In the genomic region with DNA sequence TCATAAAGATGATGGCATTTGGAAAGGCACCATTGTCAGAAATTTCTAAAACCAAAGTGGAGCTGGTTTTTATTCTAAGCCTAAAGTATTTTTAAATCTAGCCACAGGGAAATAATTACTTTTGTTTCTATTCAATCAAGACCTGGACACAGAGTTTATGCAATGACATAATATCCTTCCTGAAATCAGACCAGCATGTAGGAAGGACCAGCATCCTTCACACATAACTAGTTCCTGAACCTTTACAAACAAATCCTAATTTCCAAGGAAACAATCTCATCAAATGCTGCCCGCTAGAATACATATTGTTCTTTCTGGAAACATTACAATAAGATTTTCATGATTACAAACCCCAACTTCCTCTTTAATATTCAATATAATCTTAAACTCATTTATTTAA, we compare ENCODE assay signal across 8 cellular contexts. TPM values are rescaled to one million over a fixed set of nuclear protein-coding genes. Genes with fewer than 3 reads are reported as not detected.
DNase-seq lines count a peak whose midpoint lies in the region; ATAC-seq and TF ChIP-seq lines count a peak whose summit lies in the region.

No MANE protein-coding gene starts in this region.

- TF ChIP-seq CTCF in coronary artery (IDR thresholded peaks at IDR 0.05) (no peak), lower lobe of right lung (IDR thresholded peaks at IDR 0.05) (no peak), suprapubic skin (IDR thresholded peaks at IDR 0.05) (no peak)

- H3K4me1 ChIP-seq in lower lobe of right lung (peaks cover 55% of the 10 kb centered on the region), suprapubic skin (peaks cover 59% of the 10 kb centered on the region)

- H3K4me3 ChIP-seq in MG63: peak overlapping the region; percentile 70
- H3K4me3 ChIP-seq in coronary artery: peak overlapping the region; percentile 69
- H3K4me3 ChIP-seq in lower lobe of right lung: peak overlapping the region; percentile 57
- H3K4me3 ChIP-seq in suprapubic skin: peak overlapping the region; percentile 67

- H3K27me3 ChIP-seq in MG63: no peaks in the 10 kb centered on the region
- no peaks in the 10 kb centered on the region for H3K27me3 ChIP-seq in lower lobe of right lung (ENCODE audit: low read depth)
- no peaks in the 10 kb centered on the region for H3K27me3 ChIP-seq in suprapubic skin

- H3K27ac ChIP-seq in coronary artery: peak overlapping the region; percentile 55 to 91
- H3K27ac ChIP-seq in lower lobe of right lung: peak overlapping the region; percentile 92
- peak overlapping the region; percentile 92 for H3K27ac ChIP-seq in suprapubic skin

- ATAC-seq in lower lobe of right lung: peak in 1 of 2 donors; percentile 29
- no peak for ATAC-seq in HG02759 (IDR thresholded peaks at IDR 0.05; ENCODE audit: unreplicated experiment)

- WGBS in suprapubic skin: 39% methylated on average over 1 of the region's 1 CpG

- no peaks in the 10 kb centered on the region for H3K9me3 ChIP-seq in MG63
- no peaks in the 10 kb centered on the region for H3K9me3 ChIP-seq in lower lobe of right lung
- no peaks in the 10 kb centered on the region for H3K9me3 ChIP-seq in suprapubic skin

- no peak for TF ChIP-seq POLR2A in suprapubic skin (IDR thresholded peaks at IDR 0.05)

- DNase-seq in MG63 (no peak), coronary artery (ENCODE audit: low spot score) (no peak), lower lobe of right lung (no peak), suprapubic skin (ENCODE audit: low spot score in 2 of 2) (no peak), NCI-H526 (lab: John Stamatoyannopoulos, UW) (no peak), NCI-H524 treated with DMSO at 0.1 percent for 48 hours (lab: John Stamatoyannopoulos, UW) (no peak)
- no peak for DNase-seq in activated naive CD4-positive, alpha-beta T cell treated with Interleukin-2 at 50 U/mL for 16 hours

- H3K36me3 ChIP-seq in MG63: peaks cover 40% of the 10 kb centered on the region
- H3K36me3 ChIP-seq in lower lobe of right lung: no peaks in the 10 kb centered on the region
- H3K36me3 ChIP-seq in suprapubic skin: no peaks in the 10 kb centered on the region

- intact Hi-C loops in lower lobe of right lung (cut with DNase I): no loop called here

- TF ChIP-seq EP300 in suprapubic skin (IDR thresholded peaks at IDR 0.05): no peak

RNA-seq across cellular contexts. Expression of gene STARD13, which starts 1.5 kb away (rescaled TPM):
- total RNA-seq in MG63 (2014; rRNA removed; shearing (Covaris generic); ENCODE audit: low replicate concordance): 16.4 and 19.2 TPM in 2 replicates
- 61.0 TPM for total RNA-seq in lower lobe of right lung
- 10 to 100 TPM in 3 of 4 donors, 1 to 10 TPM in 1; 7.9 to 31.4 (median 15.9) TPM for total RNA-seq in suprapubic skin
